20 cellular contexts compared by ENCODE assay signal in the genomic region with DNA sequence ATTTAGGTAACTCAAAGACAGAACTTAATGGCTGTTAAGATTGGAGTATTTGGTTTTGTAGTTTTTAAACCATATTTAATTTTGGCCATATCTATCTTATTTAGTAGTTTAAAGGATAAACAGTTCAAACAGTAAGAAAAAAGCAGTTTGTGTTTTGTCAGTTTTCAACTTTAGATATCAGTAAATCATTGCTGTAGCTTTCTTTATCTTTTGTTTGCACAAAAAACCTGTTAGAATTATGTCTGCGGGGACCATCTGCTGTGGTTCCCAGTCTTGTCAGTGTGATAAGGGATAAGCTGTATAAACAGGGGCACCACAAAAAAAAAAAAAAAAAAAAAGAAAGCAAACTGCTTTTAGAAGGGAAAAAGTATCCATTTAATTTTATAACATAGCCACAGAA. TPM values are rescaled to one million over a fixed set of nuclear protein-coding genes. Genes with fewer than 3 reads are reported as not detected.
DNase-seq lines count a peak whose midpoint lies in the region; ATAC-seq, FAIRE-seq and TF ChIP-seq lines count a peak whose summit lies in the region.
"Had no signal": no experiment of that assay in that cellular context is flagged by ENCODE, and none has a peak within 500 bp of the region (broad histone marks: within the 10 kb centered on the region; RNA-seq: fewer than 3 reads in every experiment).

No MANE protein-coding gene starts in this region.

- peak; percentile 36 for DNase-seq in NCI-H1694 (lab: John Stamatoyannopoulos, UW)
- no peak for DNase-seq in NCI-H1694 treated with DMSO at 0.1 percent for 48 hours (lab: John Stamatoyannopoulos, UW)
- DNase-seq in NCI-H524 (lab: John Stamatoyannopoulos, UW), result peak; percentile 38 to 68
- DNase-seq in WERI-Rb-1, result peak; percentile 66
- peak in 4 of 6 donors; percentile 45 to 87 (median 65) for DNase-seq in pancreas
- DNase-seq in hypothalamus (lab: John Stamatoyannopoulos, UW), result no peak
- DNase-seq in C1 segment of cervical spinal cord (lab: John Stamatoyannopoulos, UW), result no peak
- DNase-seq: activated CD4-positive, alpha-beta T cell treated with anti-CD3 and anti-CD28 coated beads for 36 hours; activated CD8-positive, alpha-beta memory T cell treated with anti-CD3 and anti-CD28 coated beads, Interleukin-2, amount 10 ng/mL, durations not matched to agents 7 days and 5 days; adrenal gland; effector memory CD4-positive, alpha-beta T cell; EL; NCI-H2081 treated with DMSO at 0.1 percent for 48 hours; nucleus accumbens; stimulated activated naive CD8-positive, alpha-beta T cell treated with anti-CD3 and anti-CD28 coated beads, Interleukin-15, amount 100 ng/mL, for 72 hours; T-helper 17 cell; upper lobe of right lung had no signal

- H3K9me3 ChIP-seq in WERI-Rb-1 (ENCODE audit: severe bottlenecking), result no peaks in the 10 kb centered on the region
- no peaks in the 10 kb centered on the region for H3K9me3 ChIP-seq in pancreas
- H3K9me3 ChIP-seq: adrenal gland, right atrium auricular region, upper lobe of right lung had no signal

- no peaks in the 10 kb centered on the region for H3K27me3 ChIP-seq in WERI-Rb-1 (ENCODE audit: insufficient read depth, low read depth, severe bottlenecking)
- H3K27me3 ChIP-seq in pancreas, result no peaks in the 10 kb centered on the region
- H3K27me3 ChIP-seq: adrenal gland, right atrium auricular region, upper lobe of right lung had no signal

- WGBS in pancreas, 2 donors, result 13 to 28% methylated on average over 1 of the region's 1 CpG

- no peak for TF ChIP-seq CTCF in WERI-Rb-1 (IDR thresholded peaks at IDR 0.05; ENCODE audit: low read depth, low read length)
- TF ChIP-seq CTCF in pancreas (IDR thresholded peaks at IDR 0.05), result no peak

- H3K36me3 ChIP-seq in WERI-Rb-1 (peaks cover 10% of the 10 kb centered on the region), pancreas (no peaks in the 10 kb centered on the region)
- H3K36me3 ChIP-seq: adrenal gland had no signal

- H3K4me1 ChIP-seq in pancreas, result peaks cover 8 to 39% (median 33%) of the 10 kb centered on the region in 3 donors

- ATAC-seq in pancreas, result peak; percentile 80 to 94 (median 86)
- ATAC-seq in HG03196 (IDR thresholded peaks at IDR 0.05; ENCODE audit: unreplicated experiment), result no peak
- ATAC-seq: activated CD4-positive, alpha-beta T cell treated with anti-CD3 and anti-CD28 coated beads for 36 hours; activated CD8-positive, alpha-beta memory T cell treated with anti-CD3 and anti-CD28 coated beads, Interleukin-2, amount 10 ng/mL, durations not matched to agents 7 days and 5 days; stimulated activated naive CD8-positive, alpha-beta T cell treated with anti-CD3 and anti-CD28 coated beads, Interleukin-15, amount 100 ng/mL, for 72 hours; T-helper 17 cell; upper lobe of right lung had no signal

- peak overlapping the region; percentile 76 for H3K27ac ChIP-seq in WERI-Rb-1
- no peak overlapping the region for H3K27ac ChIP-seq in pancreas
- H3K27ac ChIP-seq: adrenal gland, C4-2B, right atrium auricular region, upper lobe of right lung had no signal

- intact Hi-C loops in pancreas (cut with DNase I), result no loop called here

- no peak overlapping the region for H3K4me3 ChIP-seq in WERI-Rb-1 (ENCODE audit: low read depth, low read length)
- H3K4me3 ChIP-seq in pancreas, result no peak overlapping the region
- H3K4me3 ChIP-seq: adrenal gland, right atrium auricular region, upper lobe of right lung had no signal

- no peak for FAIRE-seq in pancreas (lab: Jason Lieb, UNC)

RNA-seq across cellular contexts. Expression of a gene that starts 40.9 kb away (rescaled TPM):
- 10 to 100 TPM in 2 of 6 donors, 1 to 10 TPM in 4; 6.7 to 11.7 (median 8.8) TPM for total RNA-seq in pancreas
- polyA plus RNA-seq in pancreas, result 1 to 10 TPM; 3.3 TPM

Comparison
In these comparisons a context has a peak if more than half of its experiments do, and no peak if none do; other contexts are left out.
1. DNase-seq: peak in NCI-H1694 (single experiment), NCI-H524 (2 of 2), WERI-Rb-1 (single experiment) and pancreas (4 of 6); none in NCI-H1694 treated with DMSO at 0.1 percent for 48 hours (single experiment), hypothalamus (0 of 51) and C1 segment of cervical spinal cord (0 of 14).